18 cellular contexts compared by ENCODE assay signal in the genomic region with DNA sequence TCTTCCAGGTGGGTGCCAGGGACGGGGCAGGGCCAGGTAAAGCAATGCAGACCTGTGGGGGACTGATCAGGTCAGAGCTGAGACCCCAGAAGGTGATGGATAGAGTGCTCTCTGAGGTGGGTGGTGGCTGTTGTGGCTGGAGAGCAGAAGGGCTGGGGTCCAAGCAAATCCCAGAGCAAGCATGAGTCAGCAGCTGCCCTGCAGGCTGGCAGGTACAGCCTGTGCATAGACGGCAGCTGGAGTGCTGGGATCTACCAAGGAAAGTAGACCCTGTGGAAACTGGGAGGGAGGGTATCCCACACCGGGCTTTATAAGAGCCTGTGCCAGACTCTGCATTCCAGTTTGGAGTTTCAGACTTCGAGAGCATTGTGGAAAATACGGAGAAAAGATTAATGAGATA. TPM values are rescaled to one million over a fixed set of nuclear protein-coding genes. Genes with fewer than 3 reads are reported as not detected.
DNase-seq lines count a peak whose midpoint lies in the region; ATAC-seq, FAIRE-seq and TF ChIP-seq lines count a peak whose summit lies in the region.
"Had no signal": no experiment of that assay in that cellular context is flagged by ENCODE, and none has a peak within 500 bp of the region (broad histone marks: within the 10 kb centered on the region; RNA-seq: fewer than 3 reads in every experiment).

No MANE protein-coding gene starts in this region.

- no peak for TF ChIP-seq RAD21 in HCT116 (IDR thresholded peaks at IDR 0.05; ENCODE audit: low read depth)

- H3K36me3 ChIP-seq in HCT116 (ENCODE audit: control insufficient read depth in 1 of 2, insufficient read depth in 2 of 2, low read length in 2 of 2) (no peaks in the 10 kb centered on the region), SJCRH30 (no peaks in the 10 kb centered on the region)
- H3K36me3 ChIP-seq: BLaER1 treated with 17β-estradiol and CSF1 and Interleukin-3, amounts not matched to agents 10 nM and 100 nM; vagina had no signal

- no peaks in the 10 kb centered on the region for H3K9me3 ChIP-seq in HCT116 (ENCODE audit: control insufficient read depth in 1 of 2, insufficient read depth in 1 of 2, low read depth in 1 of 2, low read length in 2 of 2)
- no peaks in the 10 kb centered on the region for H3K9me3 ChIP-seq in SJCRH30 (replicated peaks)
- H3K9me3 ChIP-seq: BLaER1 treated with 17β-estradiol and CSF1 and Interleukin-3, amounts not matched to agents 10 nM and 100 nM; vagina had no signal

- RAD21 ChIA-PET in HCT116 (lab: Charles Lee; ENCODE audit: low non-redundant PET in 1 of 2, low total read pairs in 2 of 2, uncharacterized antibody in 2 of 2, unreplicated experiment in 2 of 2) = no interaction called here

- H3K27ac Mint-ChIP-seq in progenitor cell of endocrine pancreas (peak overlapping the region; percentile 25), nephron progenitor cell (no peak overlapping the region)
- H3K27ac Mint-ChIP-seq: activated naive CD4-positive, alpha-beta T cell treated with anti-CD3 and anti-CD28 coated beads, Interleukin-2, amount 50 U/mL, for 24 hours had no signal

- H3K36me3 Mint-ChIP-seq in progenitor cell of endocrine pancreas (ENCODE audit: insufficient read depth) (no peaks in the 10 kb centered on the region), nephron progenitor cell (ENCODE audit: low read depth) (no peaks in the 10 kb centered on the region)
- H3K36me3 Mint-ChIP-seq: activated naive CD4-positive, alpha-beta T cell treated with anti-CD3 and anti-CD28 coated beads, Interleukin-2, amount 50 U/mL, for 24 hours had no signal

- no peaks in the 10 kb centered on the region for H3K9me3 Mint-ChIP-seq in progenitor cell of endocrine pancreas (ENCODE audit: low read depth)
- no peaks in the 10 kb centered on the region for H3K9me3 Mint-ChIP-seq in nephron progenitor cell
- H3K9me3 Mint-ChIP-seq: activated naive CD4-positive, alpha-beta T cell treated with anti-CD3 and anti-CD28 coated beads, Interleukin-2, amount 50 U/mL, for 24 hours had no signal

- H3K79me2 ChIP-seq in HCT116 (ENCODE audit: insufficient read depth, low read length) = no peaks in the 10 kb centered on the region

- CTCF ChIA-PET in HCT116 (lab: Charles Lee) = interaction anchor here (1.2 to 5.6 kb wide), 3 partner anchors 10 to 183 kb away, joined by 3 to 50 read pairs (median 12); no protein-coding TSS in a partner anchor

- DNase-seq in HCT116 (ENCODE audit: low read depth, low spot score) (no peak), SJCRH30 (peak; percentile 34 to 47), left ventricle myocardium superior (peak; percentile 51), progenitor cell of endocrine pancreas (ENCODE audit: low spot score, unreplicated experiment) (no peak), nephron progenitor cell (no peak), H54 (ENCODE audit: insufficient read length, low spot score) (no peak), GOT3 (lab: John Stamatoyannopoulos, UW) (no peak)
- DNase-seq: activated CD4-positive, alpha-beta T cell treated with anti-CD3 and anti-CD28 coated beads for 4 hours; caudate nucleus; effector CD8-positive, alpha-beta T cell; NCI-H1694 treated with DMSO at 0.1 percent for 48 hours; NCI-H526 had no signal

- intact Hi-C loops in HCT116 (cut with micrococcal nuclease) = loop anchor here (5.0 kb wide), 1 partner anchor 316 kb away; no protein-coding TSS in a partner anchor
- intact Hi-C loops in left ventricle myocardium superior (cut with micrococcal nuclease) = loop anchor here (10.0 kb wide), 1 partner anchor 188 kb away; no protein-coding TSS in a partner anchor

- no peak; the same call in 1 of the 2 replicates for ATAC-seq in HCT116
- peak; percentile 73 for ATAC-seq in left ventricle myocardium superior
- ATAC-seq: GM12878 had no signal

- H3K4me3 ChIP-seq in HCT116 (replicated peaks in 1 of 2; ENCODE audit: low read depth in 1 of 2, low read length in 2 of 2) (no peak overlapping the region), SJCRH30 (no peak overlapping the region)
- H3K4me3 ChIP-seq: BLaER1 treated with 17β-estradiol and CSF1 and Interleukin-3, amounts not matched to agents 10 nM and 100 nM; GM12878; vagina had no signal

- H3K4me3 Mint-ChIP-seq in progenitor cell of endocrine pancreas (ENCODE audit: low read depth) (no peak overlapping the region), nephron progenitor cell (no peak overlapping the region)
- H3K4me3 Mint-ChIP-seq: activated naive CD4-positive, alpha-beta T cell treated with anti-CD3 and anti-CD28 coated beads, Interleukin-2, amount 50 U/mL, for 24 hours had no signal

- BruUV-seq in HCT116 (replicated peaks; lab: Mats Ljungman, UMichigan) = no TSS peak

- TF ChIP-seq CTCF in HCT116 (IDR thresholded peaks at IDR 0.05 in 2 of 3, conservative IDR thresholded peaks at IDR 0.05 in 1 of 3; ENCODE audit: borderline replicate concordance in 1 of 3, insufficient read depth in 1 of 3, low read depth in 2 of 3, low read length in 2 of 3) (no peak), progenitor cell of endocrine pancreas (IDR thresholded peaks at IDR 0.05; ENCODE audit: unreplicated experiment) (no peak), nephron progenitor cell (IDR thresholded peaks at IDR 0.05) (no peak)

- H3K27me3 Mint-ChIP-seq in progenitor cell of endocrine pancreas = peaks cover 41% of the 10 kb centered on the region
- peaks cover 64% of the 10 kb centered on the region for H3K27me3 Mint-ChIP-seq in nephron progenitor cell (ENCODE audit: low read depth, poor library complexity)

- no peak overlapping the region for H3K27ac ChIP-seq in HCT116 (ENCODE audit: low read depth, low read length)
- H3K27ac ChIP-seq in SJCRH30 = no peak overlapping the region
- H3K27ac ChIP-seq: BLaER1 treated with 17β-estradiol and CSF1 and Interleukin-3, amounts not matched to agents 10 nM and 100 nM; vagina had no signal

- H3K4me1 ChIP-seq in HCT116 (ENCODE audit: control insufficient read depth in 1 of 2, insufficient read depth in 2 of 2, low read length in 2 of 2) = peaks cover 2 to 28% of the 10 kb centered on the region in 2 experiments
- peaks cover 18% of the 10 kb centered on the region for H3K4me1 ChIP-seq in SJCRH30
- H3K4me1 ChIP-seq: vagina had no signal

- POLR2A ChIA-PET in HCT116 (lab: Charles Lee) = interaction anchor here (2.3 kb wide), 1 partner anchor 10 kb away, joined by 8 read pairs; no protein-coding TSS in a partner anchor

- peaks cover 10% of the 10 kb centered on the region for H3K4me1 Mint-ChIP-seq in progenitor cell of endocrine pancreas (ENCODE audit: low read depth)
- peaks cover 32% of the 10 kb centered on the region for H3K4me1 Mint-ChIP-seq in nephron progenitor cell

- H3K9ac ChIP-seq in HCT116 (ENCODE audit: low read length) = no peak overlapping the region

- H3K27me3 ChIP-seq in HCT116 (ENCODE audit: insufficient read depth, low read length) (no peaks in the 10 kb centered on the region), SJCRH30 (peaks cover 11% of the 10 kb centered on the region; the same call in 1 of the 2 replicates)
- H3K27me3 ChIP-seq: BLaER1 treated with 17β-estradiol and CSF1 and Interleukin-3, amounts not matched to agents 10 nM and 100 nM; vagina had no signal

- FAIRE-seq in H54 (lab: Jason Lieb, UNC) = no peak
- FAIRE-seq: GM12878, keratinocyte had no signal

- H4K20me1 ChIP-seq in HCT116 (ENCODE audit: insufficient read depth) = no peaks in the 10 kb centered on the region
- H4K20me1 ChIP-seq: BLaER1 treated with 17β-estradiol and CSF1 and Interleukin-3, amounts not matched to agents 10 nM and 100 nM had no signal

- no peak overlapping the region for H2AFZ ChIP-seq in HCT116 (ENCODE audit: low read depth, low read length, poor library complexity, severe bottlenecking)

- H3K9me2 ChIP-seq in HCT116 (ENCODE audit: insufficient read depth) = no peaks in the 10 kb centered on the region

- TF ChIP-seq POLR2A in HCT116 (IDR thresholded peaks at IDR 0.05; ENCODE audit: borderline replicate concordance, extremely low read depth, insufficient read depth, insufficient read length) = no peak
- no peak for TF ChIP-seq POLR2A in H54 (IDR thresholded peaks at IDR 0.05; ENCODE audit: low read depth, low read length)

- peak overlapping the region; percentile 34 for H3K4me2 ChIP-seq in HCT116 (ENCODE audit: low read length)

TF ChIP-seq in HCT116, 20 proteins besides CTCF, POLR2A, EP300 and RAD21 (continues in another document):
- no peak for TF ChIP-seq TCF7L2 (IDR thresholded peaks at IDR 0.05; ENCODE audit: borderline replicate concordance, extremely low read depth, insufficient read depth, insufficient read length)
- no peak for TF ChIP-seq EZH2 (IDR thresholded peaks at IDR 0.05)

RNA-seq across cellular contexts. Expression of a gene that starts 0.7 kb away (rescaled TPM):
- total RNA-seq in HCT116 (2021; ENCODE audit: unreplicated experiment) (2.0 TPM), left ventricle myocardium superior (291 TPM), progenitor cell of endocrine pancreas (not detected in 2 replicates)
- polyA plus RNA-seq in HCT116 (2012) = 1.0 and 1.4 TPM in 2 replicates
- total RNA-seq in SJCRH30 (2014; rRNA removed; shearing (Covaris generic)) = 0.23 and 0.34 TPM in 2 replicates
- total RNA-seq: GM12878, osteoblast had no signal
- polyA plus RNA-seq: keratinocyte had no signal

RNA-seq across cellular contexts. Expression of a gene that starts 7.7 kb away (rescaled TPM):
- 2.5 TPM for total RNA-seq in HCT116 (2021; ENCODE audit: unreplicated experiment)
- 1.0 and 1.1 TPM in 2 replicates for polyA plus RNA-seq in HCT116 (2012)
- total RNA-seq in SJCRH30 (2014; rRNA removed; shearing (Covaris generic)) = not detected in 2 replicates
- 2.1 TPM for total RNA-seq in left ventricle myocardium superior
- total RNA-seq in progenitor cell of endocrine pancreas = not detected in 2 replicates
- total RNA-seq: GM12878, osteoblast had no signal
- polyA plus RNA-seq: GM12878, keratinocyte had no signal

RNA-seq across cellular contexts. Expression of a gene that starts 20.0 kb away (rescaled TPM):
- total RNA-seq in HCT116 (2021; ENCODE audit: unreplicated experiment) (20.5 TPM), left ventricle myocardium superior (9.4 TPM), progenitor cell of endocrine pancreas (not detected in 2 replicates)
- 16.1 and 18.0 TPM in 2 replicates for polyA plus RNA-seq in HCT116 (2012)
- total RNA-seq in SJCRH30 (2014; rRNA removed; shearing (Covaris generic)) = 4.4 and 4.9 TPM in 2 replicates
- total RNA-seq: GM12878 had no signal
- polyA plus RNA-seq: keratinocyte had no signal

RNA-seq across cellular contexts. Expression of a gene that starts 25.4 kb away (rescaled TPM):
- total RNA-seq in HCT116 (2021; ENCODE audit: unreplicated experiment) = 8.0 TPM
- 4.3 and 5.0 TPM in 2 replicates for polyA plus RNA-seq in HCT116 (2012)
- 0.32 and 1.6 TPM in 2 replicates for total RNA-seq in SJCRH30 (2014; rRNA removed; shearing (Covaris generic))
- total RNA-seq in left ventricle myocardium superior = 0.55 TPM
- total RNA-seq in progenitor cell of endocrine pancreas = 2.0 and 2.4 TPM in 2 replicates

RNA-seq across cellular contexts. Expression of a gene that starts 40.0 kb away (rescaled TPM):
- total RNA-seq in HCT116 (2021; ENCODE audit: unreplicated experiment) (55.4 TPM), left ventricle myocardium superior (47.2 TPM), progenitor cell of endocrine pancreas (56.0 and 60.4 TPM in 2 replicates)
- 44.2 and 55.5 TPM in 2 replicates for polyA plus RNA-seq in HCT116 (2012)
- total RNA-seq in SJCRH30 (2014; rRNA removed; shearing (Covaris generic)) = 74.2 and 76.6 TPM in 2 replicates

Comparison
In these comparisons a context has a peak if more than half of its experiments do, and no peak if none do; other contexts are left out.
1. DNase-seq: peak in SJCRH30 (2 of 2) and left ventricle myocardium superior (single experiment); none in HCT116 (single experiment), progenitor cell of endocrine pancreas (single experiment), nephron progenitor cell (single experiment), H54 (single experiment) and GOT3 (single experiment).
2. RNA of a gene that starts 0.7 kb away (total RNA-seq): 291 TPM in left ventricle myocardium superior (single experiment); 2.0 TPM in HCT116 (single experiment), 0.23 to 0.34 TPM in SJCRH30 and not detected in progenitor cell of endocrine pancreas; every median in the first group is over 10 times any median in the second.